8 cellular contexts compared by ENCODE assay signal in the genomic region with DNA sequence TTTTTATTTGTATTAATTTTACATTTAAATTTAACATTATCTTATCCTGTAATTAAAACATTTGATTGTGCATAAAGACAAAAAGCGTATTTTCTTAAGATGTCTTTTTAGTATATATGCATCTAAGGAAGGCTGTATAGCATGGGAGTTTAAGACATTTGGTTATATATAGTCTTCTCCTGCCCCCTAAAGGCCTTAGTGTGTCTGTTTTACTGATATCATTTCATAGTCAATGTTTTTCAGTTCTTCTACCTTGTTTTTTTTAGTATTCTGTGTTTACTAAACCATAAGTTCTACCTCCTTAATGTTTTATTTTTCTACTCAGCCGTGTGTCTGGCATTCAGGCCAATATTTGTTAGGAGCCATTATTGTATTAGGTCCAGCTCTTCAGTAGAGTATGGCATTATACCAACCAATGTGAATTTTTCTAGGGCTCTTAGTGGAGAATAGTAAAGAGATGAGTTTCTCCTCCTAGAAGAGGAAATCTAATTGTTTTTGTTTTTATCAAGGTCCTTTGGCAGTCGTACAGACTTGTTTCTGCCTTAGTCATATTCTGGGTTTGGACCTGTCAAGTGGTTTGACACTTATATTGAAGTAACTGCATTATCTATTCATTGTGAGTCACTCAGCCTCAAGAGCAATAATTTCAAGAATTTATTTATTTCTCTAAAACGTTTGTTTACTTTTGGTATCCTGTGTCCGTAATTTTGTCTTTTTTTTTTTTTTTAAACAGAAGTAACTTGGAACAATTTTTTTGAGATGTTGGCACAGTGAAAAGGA.
A peak's percentile ranks its signal among the peaks of the same experiment; 100 is the strongest.
DNase-seq lines count a peak whose midpoint lies in the region; ATAC-seq and TF ChIP-seq lines count a peak whose summit lies in the region.

No MANE protein-coding gene starts in this region.

- H3K9me3 ChIP-seq in T-helper 17 cell (ENCODE audit: control insufficient read depth, low read length, poor library complexity, severe bottlenecking) (no peaks in the 10 kb centered on the region), thoracic aorta (no peaks in the 10 kb centered on the region)

- peak; percentile 95 for DNase-seq in DMS79 (lab: John Stamatoyannopoulos, UW)
- peak; percentile 54 for DNase-seq in LoVo (ENCODE audit: low spot score)
- no peak for DNase-seq in T-helper 17 cell
- DNase-seq in left ventricle myocardium superior: no peak
- no peak for DNase-seq in thoracic aorta (ENCODE audit: low spot score)
- no peak for DNase-seq in HEK293T (ENCODE audit: extremely low spot score)

- peak; percentile 19 for TF ChIP-seq CTCF in thoracic aorta (IDR thresholded peaks at IDR 0.05)

- no peaks in the 10 kb centered on the region for H3K27me3 Mint-ChIP-seq in T-helper 17 cell

- H3K27ac ChIP-seq in thoracic aorta: no peak overlapping the region

- CTCF ChIA-PET in HEK293T (lab: Yijun Ruan, JAX): interaction anchor here (0.7 to 1.4 kb wide), 3 partner anchors 44 to 892 kb away, joined by 3 to 6 read pairs (median 3); no protein-coding TSS in a partner anchor

- POLR2A ChIA-PET in HEK293T (lab: Yijun Ruan, JAX): no interaction called here

- no peaks in the 10 kb centered on the region for H3K27me3 ChIP-seq in thoracic aorta (replicated peaks; ENCODE audit: insufficient read depth)

- no peak overlapping the region for H3K4me3 ChIP-seq in thoracic aorta

- no peak overlapping the region for H3K27ac Mint-ChIP-seq in T-helper 17 cell

- H3K4me1 ChIP-seq in thoracic aorta (ENCODE audit: control insufficient read depth in 1 of 2, low read depth in 2 of 2): no peaks in the 10 kb centered on the region

- no peak overlapping the region for H3K4me3 Mint-ChIP-seq in T-helper 17 cell

- peaks cover 3% of the 10 kb centered on the region for H3K36me3 Mint-ChIP-seq in T-helper 17 cell (ENCODE audit: low read depth)

- H3K4me1 Mint-ChIP-seq in T-helper 17 cell: no peaks in the 10 kb centered on the region

- H3K36me3 ChIP-seq in thoracic aorta: no peaks in the 10 kb centered on the region

- intact Hi-C loops in left ventricle myocardium superior (cut with micrococcal nuclease): no loop called here

- peak; percentile 75 for ATAC-seq in GM21390 (IDR thresholded peaks at IDR 0.05; ENCODE audit: unreplicated experiment)
- peak; percentile 61 for ATAC-seq in T-helper 17 cell
- peak; percentile 70 for ATAC-seq in left ventricle myocardium superior
- ATAC-seq in thoracic aorta (ENCODE audit: insufficient number of reproducible peaks, low FRiP score, low read depth): no peak
- no peak for ATAC-seq in HG03139 (IDR thresholded peaks at IDR 0.05; ENCODE audit: unreplicated experiment)

TF ChIP-seq in HEK293T, 16 proteins besides CTCF, POLR2A, EP300 and RAD21:
- no peak for TF ChIP-seq L3MBTL2 (conservative IDR thresholded peaks at IDR 0.05)
- TF ChIP-seq FOXM1 (IDR thresholded peaks at IDR 0.05; ENCODE audit: borderline replicate concordance): no peak
- TF ChIP-seq NFRKB (IDR thresholded peaks at IDR 0.05): no peak
- TF ChIP-seq LEF1 (IDR thresholded peaks at IDR 0.05; ENCODE audit: borderline replicate concordance): no peak
- TF ChIP-seq CTBP1 (IDR thresholded peaks at IDR 0.05; ENCODE audit: borderline replicate concordance): no peak
- no peak for TF ChIP-seq ARNT (IDR thresholded peaks at IDR 0.05)
- TF ChIP-seq SUZ12 (IDR thresholded peaks at IDR 0.05): no peak
- no peak for TF ChIP-seq BHLHE40 (IDR thresholded peaks at IDR 0.05; ENCODE audit: borderline replicate concordance)
- no peak for TF ChIP-seq TARDBP (IDR thresholded peaks at IDR 0.05)
- TF ChIP-seq SP1 (IDR thresholded peaks at IDR 0.05): no peak
- no peak for TF ChIP-seq ZNF384 (IDR thresholded peaks at IDR 0.05)
- TF ChIP-seq FOXK2 (IDR thresholded peaks at IDR 0.05): no peak
- TF ChIP-seq, protein P1, sequence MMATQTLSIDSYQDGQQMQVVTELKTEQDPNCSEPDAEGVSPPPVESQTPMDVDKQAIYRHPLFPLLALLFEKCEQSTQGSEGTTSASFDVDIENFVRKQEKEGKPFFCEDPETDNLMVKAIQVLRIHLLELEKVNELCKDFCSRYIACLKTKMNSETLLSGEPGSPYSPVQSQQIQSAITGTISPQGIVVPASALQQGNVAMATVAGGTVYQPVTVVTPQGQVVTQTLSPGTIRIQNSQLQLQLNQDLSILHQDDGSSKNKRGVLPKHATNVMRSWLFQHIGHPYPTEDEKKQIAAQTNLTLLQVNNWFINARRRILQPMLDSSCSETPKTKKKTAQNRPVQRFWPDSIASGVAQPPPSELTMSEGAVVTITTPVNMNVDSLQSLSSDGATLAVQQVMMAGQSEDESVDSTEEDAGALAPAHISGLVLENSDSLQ (IDR thresholded peaks at IDR 0.05): no peak
- no peak for TF ChIP-seq ELF4 (IDR thresholded peaks at IDR 0.05)
- TF ChIP-seq HDGF (IDR thresholded peaks at IDR 0.05; ENCODE audit: borderline replicate concordance): no peak

Comparison
In these comparisons a context has a peak if more than half of its experiments do, and no peak if none do; other contexts are left out.
1. DNase-seq: peak in DMS79 (single experiment) and LoVo (single experiment); none in T-helper 17 cell (0 of 3), left ventricle myocardium superior (single experiment), thoracic aorta (single experiment) and HEK293T (single experiment).
2. ATAC-seq: peak in GM21390 (single experiment), T-helper 17 cell (single experiment) and left ventricle myocardium superior (single experiment); none in thoracic aorta (single experiment) and HG03139 (single experiment).